Comparison of ENCODE assay signal across 12 cellular contexts in the genomic region with DNA sequence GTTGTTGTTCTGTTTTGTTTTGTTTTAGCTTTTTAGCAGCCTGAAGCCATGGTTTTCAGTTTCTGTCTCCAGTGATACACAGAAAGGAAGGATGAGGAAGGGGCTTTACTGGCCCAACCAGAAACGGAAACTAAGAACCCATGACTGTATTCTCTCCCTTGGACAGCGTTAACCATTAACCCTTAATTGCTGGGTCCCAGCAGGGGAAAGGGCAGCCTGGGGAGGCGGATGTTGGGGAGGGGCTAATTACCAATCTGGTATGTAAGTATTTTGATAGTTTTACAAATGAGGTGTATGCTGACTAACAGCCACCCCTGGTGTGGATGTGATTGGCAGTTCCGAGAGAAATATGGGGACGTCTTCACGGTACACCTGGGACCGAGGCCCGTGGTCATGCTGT. TPM values are rescaled to one million over a fixed set of nuclear protein-coding genes. Genes with fewer than 3 reads are reported as not detected.
"Had no signal": no experiment of that assay in that cellular context is flagged by ENCODE, and none has a peak within 500 bp of the region (broad histone marks: within the 10 kb centered on the region; RNA-seq: fewer than 3 reads in every experiment).

No MANE protein-coding gene starts in this region.

RNA-seq across cellular contexts. Expression of a gene that starts 12.6 kb away (rescaled TPM):
- total RNA-seq: activated CD4-positive, alpha-beta T cell treated with anti-CD3 and anti-CD28 coated beads, Interleukin-2, amount 10 ng/mL, durations not matched to agents 24 days and 14 days; activated CD8-positive, alpha-beta memory T cell treated with anti-CD3 and anti-CD28 coated beads for 36 hours; activated CD8-positive, alpha-beta T cell treated with anti-CD3 and anti-CD28 coated beads for 36 hours; activated naive CD8-positive, alpha-beta T cell treated with anti-CD3 and anti-CD28 coated beads for 36 hours; activated T-cell treated with anti-CD3 and anti-CD28 coated beads, Interleukin-2, amount 50 U/mL, for 72 hours; activated T-helper 17 cell treated with anti-CD3 and anti-CD28 coated beads, Interleukin-2, amount 50 U/mL, for 72 hours; aorta; MCF 10A; RPMI7951; SJCRH30; T-helper 1 cell treated with Interleukin-12 subunit alpha and Interleukin-12 subunit beta and Interleukin-4 antibody, amounts not matched to agents 30 ng/mL and 1 ng/mL, for 36 hours; T-helper 2 cell treated with Interferon-gamma antibody and Interleukin-4, amounts not matched to agents 100 ng/mL and 5 ng/mL, for 36 hours had no signal
